ENCODE assay signal across 23 cellular contexts in the genomic region with DNA sequence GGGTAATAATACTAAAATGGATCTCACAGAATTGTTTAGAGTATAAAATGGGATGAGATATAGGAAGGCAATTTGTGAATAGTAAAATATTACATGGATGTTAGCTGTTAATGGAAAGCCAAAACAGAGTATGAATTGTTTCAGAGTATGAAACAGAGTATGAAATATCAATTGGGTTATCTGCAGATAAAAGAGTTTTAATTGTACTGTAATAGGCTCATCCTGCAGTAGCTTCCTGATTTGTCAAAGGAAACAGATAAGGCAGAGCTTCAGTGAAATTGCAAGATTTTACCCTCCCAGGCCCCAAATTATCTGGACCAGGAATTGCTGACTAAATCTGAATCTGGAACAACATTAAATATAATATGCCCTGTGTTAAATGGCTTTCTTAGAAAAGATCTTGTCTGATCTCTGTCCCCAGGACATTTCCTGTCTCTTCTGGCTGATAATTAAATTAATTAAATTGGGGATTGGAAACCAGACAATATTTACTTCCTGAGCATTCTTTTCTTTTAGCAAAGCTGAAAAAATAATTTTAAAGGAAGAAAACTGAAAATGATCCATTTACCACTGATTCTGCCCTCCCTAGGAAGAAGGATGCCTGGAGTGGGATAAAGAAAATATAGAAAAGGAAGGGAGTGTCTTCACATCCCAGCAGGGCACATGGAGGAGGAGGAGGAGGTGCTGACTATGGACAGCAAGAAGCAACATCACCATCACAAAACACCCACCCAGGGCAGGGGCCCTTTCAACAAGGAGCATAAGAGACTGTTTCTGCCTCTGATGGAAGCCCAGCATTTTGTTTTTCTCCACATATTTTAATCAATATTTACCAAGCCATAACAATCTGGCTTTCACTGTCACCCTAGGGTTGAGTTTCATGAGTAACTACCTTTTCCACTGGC. TPM values are rescaled to one million over a fixed set of nuclear protein-coding genes. Genes with fewer than 3 reads are reported as not detected.
"Had no signal": no experiment of that assay in that cellular context is flagged by ENCODE, and none has a peak within 500 bp of the region (broad histone marks: within the 10 kb centered on the region; RNA-seq: fewer than 3 reads in every experiment).

No MANE protein-coding gene starts in this region.

- H3K27ac Mint-ChIP-seq: activated CD4-positive, alpha-beta memory T cell treated with anti-CD3 and anti-CD28 coated beads, Interleukin-2, amount 10 ng/mL, durations not matched to agents 7 days and 5 days; activated CD4-positive, alpha-beta T cell treated with anti-CD3 and anti-CD28 coated beads for 36 hours; activated naive CD8-positive, alpha-beta T cell treated with anti-CD3 and anti-CD28 coated beads, Interleukin-2, amount 10 ng/mL, durations not matched to agents 7 days and 5 days; activated T-helper 17 cell treated with anti-CD3 and anti-CD28 coated beads, Interleukin-2, amount 50 U/mL, for 72 hours; T-cell had no signal

- H3K4me3 ChIP-seq: adrenal gland, SJSA1 had no signal

- H3K4me1 ChIP-seq: adrenal gland had no signal

- H3K4me1 Mint-ChIP-seq: activated CD4-positive, alpha-beta memory T cell treated with anti-CD3 and anti-CD28 coated beads, Interleukin-2, amount 10 ng/mL, durations not matched to agents 7 days and 5 days; activated CD4-positive, alpha-beta T cell treated with anti-CD3 and anti-CD28 coated beads for 36 hours; activated naive CD8-positive, alpha-beta T cell treated with anti-CD3 and anti-CD28 coated beads, Interleukin-2, amount 10 ng/mL, durations not matched to agents 7 days and 5 days; activated T-helper 17 cell treated with anti-CD3 and anti-CD28 coated beads, Interleukin-2, amount 50 U/mL, for 72 hours; T-cell had no signal

- ATAC-seq: activated CD4-positive, alpha-beta T cell treated with anti-CD3 and anti-CD28 coated beads for 36 hours; activated T-helper 17 cell treated with anti-CD3 and anti-CD28 coated beads, Interleukin-2, amount 50 U/mL, for 72 hours; PC-3; T-cell had no signal

- H3K9me3 ChIP-seq: adrenal gland, SJSA1 had no signal

- H3K27me3 ChIP-seq: adrenal gland, SJSA1 had no signal

- H3K36me3 Mint-ChIP-seq: activated naive CD8-positive, alpha-beta T cell treated with anti-CD3 and anti-CD28 coated beads, Interleukin-2, amount 10 ng/mL, durations not matched to agents 7 days and 5 days; T-cell had no signal

- H3K4me3 Mint-ChIP-seq: activated CD4-positive, alpha-beta memory T cell treated with anti-CD3 and anti-CD28 coated beads, Interleukin-2, amount 10 ng/mL, durations not matched to agents 7 days and 5 days; activated CD4-positive, alpha-beta T cell treated with anti-CD3 and anti-CD28 coated beads for 36 hours; activated naive CD8-positive, alpha-beta T cell treated with anti-CD3 and anti-CD28 coated beads, Interleukin-2, amount 10 ng/mL, durations not matched to agents 7 days and 5 days; activated T-helper 17 cell treated with anti-CD3 and anti-CD28 coated beads, Interleukin-2, amount 50 U/mL, for 72 hours; T-cell had no signal

- H3K27me3 Mint-ChIP-seq: activated CD4-positive, alpha-beta memory T cell treated with anti-CD3 and anti-CD28 coated beads, Interleukin-2, amount 10 ng/mL, durations not matched to agents 7 days and 5 days; activated CD4-positive, alpha-beta T cell treated with anti-CD3 and anti-CD28 coated beads for 36 hours; activated naive CD8-positive, alpha-beta T cell treated with anti-CD3 and anti-CD28 coated beads, Interleukin-2, amount 10 ng/mL, durations not matched to agents 7 days and 5 days; activated T-helper 17 cell treated with anti-CD3 and anti-CD28 coated beads, Interleukin-2, amount 50 U/mL, for 72 hours had no signal

- H3K9me3 Mint-ChIP-seq: activated naive CD8-positive, alpha-beta T cell treated with anti-CD3 and anti-CD28 coated beads, Interleukin-2, amount 10 ng/mL, durations not matched to agents 7 days and 5 days had no signal

- H3K36me3 ChIP-seq: adrenal gland, SJSA1 had no signal

- DNase-seq: activated CD4-positive, alpha-beta memory T cell treated with anti-CD3 and anti-CD28 coated beads, Interleukin-2, amount 10 ng/mL, durations not matched to agents 7 days and 5 days; activated CD4-positive, alpha-beta T cell treated with anti-CD3 and anti-CD28 coated beads for 36 hours; activated CD4-positive, alpha-beta T cell treated with anti-CD3 and anti-CD28 coated beads, Interleukin-2, amount 50 U/mL, for 1 hour; activated CD4-positive, CD25-positive, alpha-beta regulatory T cell; activated gamma-delta T cell treated with Interleukin-2 at 50 U/mL for 16 hours; activated naive CD4-positive, alpha-beta T cell treated with anti-CD3 and anti-CD28 coated beads, Interleukin-2, amount 50 U/mL, for 16 hours; activated naive CD8-positive, alpha-beta T cell treated with anti-CD3 and anti-CD28 coated beads, Interleukin-2, amount 10 ng/mL, durations not matched to agents 7 days and 5 days; activated T-cell treated with anti-CD3 and anti-CD28 coated beads for 4 hours; activated T-cell treated with anti-CD3 and anti-CD28 coated beads, Interleukin-2, amount 50 U/mL, for 48 hours; adrenal gland; anterior cingulate cortex; central memory CD4-positive, alpha-beta T cell; MM.1S; NCI-H1694 treated with DMSO at 0.1 percent for 48 hours; NCI-H510A treated with DMSO at 0.1 percent for 48 hours; PC-3; SHP77; T-cell; T-helper 2 cell; T1000 had no signal

- H3K27ac ChIP-seq: adrenal gland, SJSA1 had no signal

RNA-seq across cellular contexts. Expression of a gene that starts 18.5 kb away (rescaled TPM):
- total RNA-seq: activated CD4-positive, alpha-beta memory T cell treated with anti-CD3 and anti-CD28 coated beads, Interleukin-2, amount 10 ng/mL, durations not matched to agents 7 days and 5 days; activated CD4-positive, alpha-beta T cell treated with anti-CD3 and anti-CD28 coated beads for 36 hours; activated CD8-positive, alpha-beta memory T cell treated with anti-CD3 and anti-CD28 coated beads for 36 hours; activated naive CD8-positive, alpha-beta T cell treated with anti-CD3 and anti-CD28 coated beads, Interleukin-2, amount 10 ng/mL, durations not matched to agents 7 days and 5 days had no signal
